In the genomic region with DNA sequence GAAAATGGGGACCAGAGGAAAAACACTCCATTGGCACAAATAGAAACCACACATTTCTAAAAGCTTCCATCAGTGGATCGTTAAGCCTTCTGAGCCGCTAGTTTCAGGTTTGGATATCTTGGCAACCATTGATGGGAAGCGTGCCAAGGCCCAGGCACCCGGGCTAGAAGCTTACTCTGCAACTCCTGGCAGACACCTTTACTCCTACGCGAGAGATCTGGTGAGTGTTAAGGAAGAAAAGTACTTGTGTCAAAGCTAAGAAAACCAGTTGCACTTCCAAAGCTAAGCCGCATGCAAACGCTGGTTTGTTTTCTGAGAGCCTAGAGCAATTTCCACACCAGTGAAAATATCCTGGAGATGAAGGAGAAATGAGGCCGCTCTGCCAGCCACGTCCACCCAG, we compare ENCODE assay signal across 24 cellular contexts.
DNase-seq lines count a peak whose midpoint lies in the region; ATAC-seq, FAIRE-seq and TF ChIP-seq lines count a peak whose summit lies in the region.
"Had no signal": no experiment of that assay in that cellular context is flagged by ENCODE, and none has a peak within 500 bp of the region (broad histone marks: within the 10 kb centered on the region; RNA-seq: fewer than 3 reads in every experiment).

No MANE protein-coding gene starts in this region.

- H3K4me1 ChIP-seq in pancreas: no peaks in the 10 kb centered on the region
- H3K4me1 ChIP-seq: Peyer's patch had no signal

- TF ChIP-seq CTCF in VCaP (conservative IDR thresholded peaks at IDR 0.05) (no peak), fibroblast of mammary gland (conservative IDR thresholded peaks at IDR 0.05; ENCODE audit: control insufficient read depth, insufficient read depth, low read depth, low read length) (no peak), pancreas (IDR thresholded peaks at IDR 0.05) (no peak)

- ATAC-seq in pancreas: peak; percentile 48 to 79 (median 72)
- ATAC-seq: stimulated activated naive CD8-positive, alpha-beta T cell treated with anti-CD3 and anti-CD28 coated beads, Interleukin-15, Interleukin-2, amounts not matched to agents 100 U/mL and 50 U/mL, for 24 hours had no signal

- intact Hi-C loops in pancreas (cut with DNase I): no loop called here

- TF ChIP-seq POLR2A in H54 (IDR thresholded peaks at IDR 0.05; ENCODE audit: low read depth, low read length): no peak
- TF ChIP-seq POLR2A in GM12891 (IDR thresholded peaks at IDR 0.05; ENCODE audit: low read depth, low read length): no peak

- no peak overlapping the region for H3K4me3 ChIP-seq in fibroblast of mammary gland (ENCODE audit: control insufficient read depth, low read depth, low read length)
- no peak overlapping the region for H3K4me3 ChIP-seq in pancreas
- H3K4me3 ChIP-seq: coronary artery, lung, Peyer's patch had no signal

- no peak for FAIRE-seq in pancreas (lab: Jason Lieb, UNC)
- no peak for FAIRE-seq in H54 (lab: Jason Lieb, UNC)
- no peak for FAIRE-seq in GM12891 (lab: Jason Lieb, UNC)
- FAIRE-seq: endothelial cell of umbilical vein, TTC549 had no signal

- no peaks in the 10 kb centered on the region for H3K9me3 ChIP-seq in pancreas
- H3K9me3 ChIP-seq: Peyer's patch had no signal

- H3K36me3 ChIP-seq in pancreas: no peaks in the 10 kb centered on the region
- H3K36me3 ChIP-seq: Peyer's patch had no signal

- 30 to 35% methylated on average over 10 of the region's 10 CpGs for WGBS in pancreas, 2 donors

- H3K27ac ChIP-seq in VCaP: peak overlapping the region; percentile 74
- H3K27ac ChIP-seq in pancreas: no peak overlapping the region
- H3K27ac ChIP-seq: coronary artery, Peyer's patch had no signal

- no peaks in the 10 kb centered on the region for H3K27me3 ChIP-seq in pancreas
- H3K27me3 ChIP-seq: Peyer's patch had no signal

- DNase-seq in EH (ENCODE audit: low read depth) (peak; percentile 22), fibroblast of mammary gland (ENCODE audit: low read depth) (peak; percentile 67), pancreas (peak; percentile 45 to 79 (median 64)), H54 (ENCODE audit: insufficient read length, low spot score) (no peak), GM12891 (ENCODE audit: insufficient read length, low spot score) (no peak), T-helper 9 cell (no peak)
- DNase-seq in activated CD8-positive, alpha-beta memory T cell treated with anti-CD3 and anti-CD28 coated beads, Interleukin-2, amount 50 U/mL, for 4 hours: no peak
- DNase-seq: activated CD4-positive, alpha-beta T cell treated with anti-CD3 and anti-CD28 coated beads, Interleukin-2, amount 10 ng/mL, durations not matched to agents 24 days and 14 days; activated naive CD4-positive, alpha-beta T cell; CD4-positive, alpha-beta memory T cell; DMS79; glutamatergic neuron; Kasumi-1; naive B cell; NCI-H1694 treated with DMSO at 0.1 percent for 48 hours; NCI-H82; Peyer's patch; stimulated activated CD4-positive, alpha-beta T cell treated with anti-CD3 and anti-CD28 coated beads, Interleukin-15, amount 100 ng/mL, for 24 hours; stimulated activated naive CD8-positive, alpha-beta T cell treated with anti-CD3 and anti-CD28 coated beads, Interleukin-15, Interleukin-2, amounts not matched to agents 100 U/mL and 50 U/mL, for 24 hours had no signal

TF ChIP-seq in GM12891, 5 proteins besides CTCF, POLR2A, EP300 and RAD21:
- TF ChIP-seq TAF1 (IDR thresholded peaks at IDR 0.05; ENCODE audit: low read depth, low read length): no peak
- no peak for TF ChIP-seq POLR2AphosphoS5 (IDR thresholded peaks at IDR 0.05; ENCODE audit: low read depth, low read length)
- TF ChIP-seq SPI1 (IDR thresholded peaks at IDR 0.05; ENCODE audit: low read depth, low read length): no peak
- no peak for TF ChIP-seq PAX5 (IDR thresholded peaks at IDR 0.05; ENCODE audit: insufficient read depth, low read length, severe bottlenecking)
- no peak for TF ChIP-seq POU2F2 (IDR thresholded peaks at IDR 0.05; ENCODE audit: low read depth, low read length)

Comparison
In these comparisons a context has a peak if more than half of its experiments do, and no peak if none do; other contexts are left out.
1. DNase-seq: peak in EH (single experiment), fibroblast of mammary gland (single experiment) and pancreas (6 of 6); none in H54 (single experiment), activated CD8-positive, alpha-beta memory T cell treated with anti-CD3 and anti-CD28 coated beads, Interleukin-2, amount 50 U/mL, for 4 hours (single experiment), GM12891 (single experiment) and T-helper 9 cell (single experiment).